Comparison of ENCODE assay signal across 1 cellular context in the genomic region with DNA sequence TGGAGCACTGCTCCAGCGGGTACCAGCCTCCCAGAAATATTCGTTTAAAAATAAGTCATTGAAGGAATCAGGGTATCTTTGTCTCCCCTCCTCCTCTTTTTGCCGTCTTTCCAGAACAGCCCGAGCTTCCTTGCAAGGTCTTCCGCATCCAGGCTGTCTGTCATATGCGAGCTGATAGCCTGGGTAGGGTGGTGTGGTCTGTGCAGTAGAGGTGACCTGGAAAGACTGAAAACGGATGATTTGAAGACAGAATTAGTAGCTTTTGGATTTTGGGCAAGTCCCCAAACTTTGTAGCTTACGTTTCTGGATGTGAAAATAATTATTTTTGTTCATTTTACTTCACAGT.
A peak's percentile ranks its signal among the peaks of the same experiment; 100 is the strongest.
TF ChIP-seq lines count a peak whose summit lies in the region.

No MANE protein-coding gene starts in this region.

TF ChIP-seq in HepG2, 621 proteins besides CTCF, POLR2A, EP300 and RAD21:
- TF ChIP-seq ZNF781 (CRISPR knock-in tag; IDR thresholded peaks at IDR 0.05; ENCODE audit: borderline replicate concordance, not compliant biosample characterization) (peak; percentile 22), CHD4 (IDR thresholded peaks at IDR 0.05; ENCODE audit: borderline replicate concordance, low read length) (no peak)
